ENCODE assay signal across 24 cellular contexts in genomic region chr3:76198086-76198485, GRCh38.
DNase-seq lines count a peak whose midpoint lies in the region; ATAC-seq and TF ChIP-seq lines count a peak whose summit lies in the region.
"Had no signal": no experiment of that assay in that cellular context is flagged by ENCODE, and none has a peak within 500 bp of the region (broad histone marks: within the 10 kb centered on the region; RNA-seq: fewer than 3 reads in every experiment).

No MANE protein-coding gene starts in this region.

- H4K20me1 ChIP-seq in BLaER1 (no peaks in the 10 kb centered on the region), PC-3 (ENCODE audit: low read length) (no peaks in the 10 kb centered on the region)

- H3K4me3 ChIP-seq in BLaER1 = no peak overlapping the region
- 0 out of 2 replicates have a peak overlapping the region, but pooled peaks have one; percentile 0 for H3K4me3 ChIP-seq in HUES6 (ENCODE audit: low read depth, low read length)
- H3K4me3 ChIP-seq in endodermal cell (ENCODE audit: low read length) = no peak overlapping the region
- H3K4me3 ChIP-seq in mesendoderm (ENCODE audit: low read length) = no peak overlapping the region
- no peak overlapping the region for H3K4me3 ChIP-seq in PC-3 (ENCODE audit: low read length)

- H3K9me3 ChIP-seq in BLaER1 (peaks cover 45% of the 10 kb centered on the region), HUES6 (ENCODE audit: control insufficient read depth, insufficient read depth, low read depth, low read length) (peaks cover 5% of the 10 kb centered on the region; the same call in 1 of the 2 replicates), endodermal cell (ENCODE audit: control insufficient read depth, low read length) (peaks cover 5% of the 10 kb centered on the region), PC-3 (ENCODE audit: low read length) (no peaks in the 10 kb centered on the region)
- H3K9me3 ChIP-seq: BE2C had no signal

- DNase-seq in endodermal cell (peak; percentile 56), mesendoderm (peak; percentile 83), NCI-H526 (lab: John Stamatoyannopoulos, UW) (no peak), PC-3 (no peak)
- no peak for DNase-seq in naive thymus-derived CD8-positive, alpha-beta T cell
- DNase-seq: BE2C, Calu3, DND-41, GOT3, KBM-7, MV-4-11, NCI-H1105, NCI-H146, NCI-H2029, NCI-H446, NCI-H526 treated with DMSO at 0.1 percent for 48 hours, SHP77 treated with DMSO at 0.1 percent for 48 hours, SW 1271 had no signal

- POLR2A ChIA-PET in naive thymus-derived CD8-positive, alpha-beta T cell (lab: Charles Lee) = no interaction called here
- POLR2A ChIA-PET in PC-3 (lab: Charles Lee; ENCODE audit: unreplicated experiment) = no interaction called here

- peaks cover 4% of the 10 kb centered on the region for H3K9me3 Mint-ChIP-seq in endodermal cell
- peaks cover 1 to 18% (median 6%) of the 10 kb centered on the region in 9 donors for H3K9me3 Mint-ChIP-seq in naive thymus-derived CD8-positive, alpha-beta T cell

- H3K27ac ChIP-seq in BLaER1 = peak overlapping the region; percentile 89
- H3K27ac ChIP-seq in HUES6 (ENCODE audit: low read depth, low read length) = no peak overlapping the region; the same call in 1 of the 2 replicates
- no peak overlapping the region for H3K27ac ChIP-seq in endodermal cell (ENCODE audit: low read depth, low read length)
- H3K27ac ChIP-seq in mesendoderm (ENCODE audit: low read depth, low read length) = no peak overlapping the region
- H3K27ac ChIP-seq in PC-3 (ENCODE audit: low read length) = no peak overlapping the region
- H3K27ac ChIP-seq: 22Rv1, HL-60 had no signal

- no peaks in the 10 kb centered on the region for H3K9me2 ChIP-seq in PC-3 (replicated peaks; ENCODE audit: low read length)

- H3K36me3 ChIP-seq in BLaER1 (peaks cover 4% of the 10 kb centered on the region; the same call in 1 of the 2 replicates), HUES6 (ENCODE audit: control insufficient read depth, insufficient read depth, low read length) (no peaks in the 10 kb centered on the region), endodermal cell (ENCODE audit: control insufficient read depth, insufficient read depth, low read length) (no peaks in the 10 kb centered on the region), mesendoderm (ENCODE audit: control insufficient read depth, insufficient read depth, low read length) (no peaks in the 10 kb centered on the region), PC-3 (ENCODE audit: low read depth, low read length) (no peaks in the 10 kb centered on the region)
- H3K36me3 ChIP-seq: BE2C had no signal

- H3K4ac ChIP-seq in mesendoderm (ENCODE audit: low read depth, low read length) = no peak overlapping the region

- no peak overlapping the region for H2BK15ac ChIP-seq in mesendoderm (replicated peaks; ENCODE audit: low read depth)

- TF ChIP-seq CTCF in endodermal cell (conservative IDR thresholded peaks at IDR 0.05) (no peak), PC-3 (conservative IDR thresholded peaks at IDR 0.05; ENCODE audit: low read depth, low read length) (no peak)

- H3K4me2 ChIP-seq in BLaER1 = peak overlapping the region; percentile 59; the same call in 1 of the 2 replicates
- no peak overlapping the region for H3K4me2 ChIP-seq in mesendoderm (ENCODE audit: low read length)
- no peak overlapping the region for H3K4me2 ChIP-seq in PC-3 (ENCODE audit: low read length)

- no peak overlapping the region for H4K5ac ChIP-seq in mesendoderm (ENCODE audit: low read length)

- H3K56ac ChIP-seq in mesendoderm (ENCODE audit: low read length) = no peak overlapping the region

- no peak overlapping the region for H3K23ac ChIP-seq in mesendoderm (ENCODE audit: low read length)

- H3K4me1 Mint-ChIP-seq in endodermal cell = no peaks in the 10 kb centered on the region
- H3K4me1 Mint-ChIP-seq in naive thymus-derived CD8-positive, alpha-beta T cell = no peaks in the 10 kb centered on the region

- intact Hi-C loops in PC-3 (cut with micrococcal nuclease) = no loop called here

- H3K18ac ChIP-seq in mesendoderm (ENCODE audit: low read length) = no peak overlapping the region

- BruUV-seq in PC-3 (replicated peaks; lab: Mats Ljungman, UMichigan) = no TSS peak

- H3K36me3 Mint-ChIP-seq in endodermal cell (ENCODE audit: low read depth) = no peaks in the 10 kb centered on the region
- H3K36me3 Mint-ChIP-seq in naive thymus-derived CD8-positive, alpha-beta T cell = no peaks in the 10 kb centered on the region

- no peak overlapping the region for H3K4me3 Mint-ChIP-seq in endodermal cell
- no peak overlapping the region for H3K4me3 Mint-ChIP-seq in naive thymus-derived CD8-positive, alpha-beta T cell

- WGBS in endodermal cell (ENCODE audit: insufficient coverage in 1 of 2, insufficient read length in 1 of 2), 2 experiments = no CpG with 5 or more reads among the region's 1 CpG
- no CpG with 5 or more reads among the region's 1 CpG for WGBS in mesendoderm (ENCODE audit: extremely low coverage, insufficient coverage, low lambda C conversion rate)

- H2BK120ac ChIP-seq in mesendoderm (ENCODE audit: low read depth, low read length) = no peak overlapping the region

- H3F3A ChIP-seq in PC-3 (ENCODE audit: low read length, unreplicated experiment) = no peaks in the 10 kb centered on the region

- no peak overlapping the region for H4K8ac ChIP-seq in mesendoderm (ENCODE audit: low read depth, low read length)

- no peak for ATAC-seq in naive thymus-derived CD8-positive, alpha-beta T cell
- ATAC-seq in GM21390 (IDR thresholded peaks at IDR 0.05; ENCODE audit: unreplicated experiment) = no peak
- ATAC-seq in PC-3 = no peak
- ATAC-seq: Panc1 had no signal

- no peak overlapping the region for H2AFZ ChIP-seq in PC-3 (ENCODE audit: low read length)

- H3K4me1 ChIP-seq in BLaER1 = peaks cover 65% of the 10 kb centered on the region
- no peaks in the 10 kb centered on the region for H3K4me1 ChIP-seq in HUES6 (ENCODE audit: control insufficient read depth, insufficient read depth, low read length)
- H3K4me1 ChIP-seq in endodermal cell (ENCODE audit: control insufficient read depth, insufficient read depth, low read length) = no peaks in the 10 kb centered on the region
- no peaks in the 10 kb centered on the region for H3K4me1 ChIP-seq in mesendoderm (ENCODE audit: control insufficient read depth, low read depth, low read length)
- peaks cover 5% of the 10 kb centered on the region; the same call in 1 of the 2 replicates for H3K4me1 ChIP-seq in PC-3 (ENCODE audit: insufficient read depth, low read length)
- H3K4me1 ChIP-seq: BE2C had no signal

- H3K27me3 ChIP-seq in BLaER1 (no peaks in the 10 kb centered on the region), HUES6 (ENCODE audit: control insufficient read depth, insufficient read depth, low read length) (no peaks in the 10 kb centered on the region), endodermal cell (ENCODE audit: control insufficient read depth, insufficient read depth, low read length, poor library complexity, severe bottlenecking) (peaks cover 79% of the 10 kb centered on the region), mesendoderm (ENCODE audit: insufficient read depth, low read length, poor library complexity) (no peaks in the 10 kb centered on the region), PC-3 (ENCODE audit: low read length) (no peaks in the 10 kb centered on the region)
- H3K27me3 ChIP-seq: BE2C had no signal

- no peak overlapping the region for H2AK5ac ChIP-seq in mesendoderm (ENCODE audit: low read length)

- peaks cover 25% of the 10 kb centered on the region for H3K27me3 Mint-ChIP-seq in endodermal cell (ENCODE audit: insufficient read depth)
- H3K27me3 Mint-ChIP-seq in naive thymus-derived CD8-positive, alpha-beta T cell = no peaks in the 10 kb centered on the region

- no peaks in the 10 kb centered on the region for H3K79me1 ChIP-seq in mesendoderm (ENCODE audit: low read length)

- CTCF ChIA-PET in PC-3 (lab: Charles Lee) = no interaction called here

- H2BK5ac ChIP-seq in mesendoderm (ENCODE audit: low read length) = no peak overlapping the region

- no peak overlapping the region for H3K9ac ChIP-seq in BLaER1
- no peak overlapping the region for H3K9ac ChIP-seq in HUES6 (ENCODE audit: low read length)
- H3K9ac ChIP-seq in endodermal cell (ENCODE audit: extremely low read depth, low read length, poor library complexity, severe bottlenecking) = no peak overlapping the region
- no peak overlapping the region for H3K9ac ChIP-seq in mesendoderm (ENCODE audit: low read length)
- no peak overlapping the region for H3K9ac ChIP-seq in PC-3 (ENCODE audit: low read length)

- H3K27ac Mint-ChIP-seq in endodermal cell = no peak overlapping the region
- no peak overlapping the region for H3K27ac Mint-ChIP-seq in naive thymus-derived CD8-positive, alpha-beta T cell

- H3K79me2 ChIP-seq in mesendoderm (ENCODE audit: control insufficient read depth, insufficient read depth, low read length) (no peaks in the 10 kb centered on the region), PC-3 (ENCODE audit: low read length) (no peaks in the 10 kb centered on the region)

Comparison
In these comparisons a context has a peak if more than half of its experiments do, and no peak if none do; other contexts are left out.
1. DNase-seq: peak in endodermal cell (single experiment) and mesendoderm (single experiment); none in naive thymus-derived CD8-positive, alpha-beta T cell (0 of 10), NCI-H526 (0 of 2) and PC-3 (single experiment).